Comparison of ENCODE assay signal across 19 cellular contexts in the genomic region with DNA sequence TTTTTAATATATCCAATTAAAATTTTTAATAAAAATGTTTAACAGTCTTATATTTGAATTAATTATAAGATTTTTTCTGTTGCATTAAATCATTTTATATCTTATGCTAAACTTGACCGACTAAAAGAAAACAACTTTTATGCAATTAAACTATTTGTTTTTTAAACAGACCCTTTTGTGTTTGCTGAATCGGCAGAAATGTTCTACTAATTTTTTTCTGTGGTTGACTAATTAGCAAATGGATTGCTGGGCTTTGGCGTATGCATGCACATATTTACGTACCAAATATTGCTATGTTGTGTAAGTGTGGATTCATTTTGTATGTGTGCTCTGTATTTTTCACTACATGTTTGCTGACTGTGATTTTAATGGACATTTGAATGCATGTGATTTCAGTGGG.
"Had no signal": no experiment of that assay in that cellular context is flagged by ENCODE, and none has a peak within 500 bp of the region (broad histone marks: within the 10 kb centered on the region; RNA-seq: fewer than 3 reads in every experiment).

No MANE protein-coding gene starts in this region.

- H3K9me3 Mint-ChIP-seq: nephron progenitor cell had no signal

- H3K27ac Mint-ChIP-seq: naive thymus-derived CD4-positive, alpha-beta T cell; nephron progenitor cell had no signal

- H3K27ac ChIP-seq: colonic mucosa, foreskin keratinocyte, hepatocyte, psoas muscle, stomach, thoracic aorta, transverse colon had no signal

- H3K27me3 ChIP-seq: colonic mucosa, foreskin keratinocyte, hepatocyte, stomach, transverse colon had no signal

- H3K4me1 ChIP-seq: colonic mucosa had no signal

- H3K4me3 ChIP-seq: colonic mucosa, hepatocyte, psoas muscle, stomach, thoracic aorta, transverse colon had no signal

- DNase-seq: colonic mucosa; dermis blood vessel endothelial cell; erythroblast; head of caudate nucleus; left colon; left ventricle myocardium superior; naive thymus-derived CD4-positive, alpha-beta T cell; nephron progenitor cell; psoas muscle; retina; stimulated activated CD4-positive, alpha-beta T cell treated with anti-CD3 and anti-CD28 coated beads, Interleukin-12 subunit alpha, Interleukin-12 subunit beta, amount 100 ng/mL, for 4 hours; stimulated activated naive CD4-positive, alpha-beta T cell; stomach; transverse colon had no signal

- ATAC-seq: left colon; left ventricle myocardium superior; naive thymus-derived CD4-positive, alpha-beta T cell; sciatic nerve had no signal

- H3K4me3 Mint-ChIP-seq: naive thymus-derived CD4-positive, alpha-beta T cell; nephron progenitor cell had no signal

- H3K4me1 Mint-ChIP-seq: naive thymus-derived CD4-positive, alpha-beta T cell had no signal

- H3K36me3 ChIP-seq: colonic mucosa, stomach, thoracic aorta, transverse colon had no signal

- H3K4me2 ChIP-seq: hepatocyte had no signal

- H3K9me3 ChIP-seq: colonic mucosa, psoas muscle, stomach, thoracic aorta, transverse colon had no signal

- H2AFZ ChIP-seq: hepatocyte had no signal

- FAIRE-seq: endothelial cell of umbilical vein had no signal
